Comparison of ENCODE assay signal across 8 cellular contexts in the genomic region with DNA sequence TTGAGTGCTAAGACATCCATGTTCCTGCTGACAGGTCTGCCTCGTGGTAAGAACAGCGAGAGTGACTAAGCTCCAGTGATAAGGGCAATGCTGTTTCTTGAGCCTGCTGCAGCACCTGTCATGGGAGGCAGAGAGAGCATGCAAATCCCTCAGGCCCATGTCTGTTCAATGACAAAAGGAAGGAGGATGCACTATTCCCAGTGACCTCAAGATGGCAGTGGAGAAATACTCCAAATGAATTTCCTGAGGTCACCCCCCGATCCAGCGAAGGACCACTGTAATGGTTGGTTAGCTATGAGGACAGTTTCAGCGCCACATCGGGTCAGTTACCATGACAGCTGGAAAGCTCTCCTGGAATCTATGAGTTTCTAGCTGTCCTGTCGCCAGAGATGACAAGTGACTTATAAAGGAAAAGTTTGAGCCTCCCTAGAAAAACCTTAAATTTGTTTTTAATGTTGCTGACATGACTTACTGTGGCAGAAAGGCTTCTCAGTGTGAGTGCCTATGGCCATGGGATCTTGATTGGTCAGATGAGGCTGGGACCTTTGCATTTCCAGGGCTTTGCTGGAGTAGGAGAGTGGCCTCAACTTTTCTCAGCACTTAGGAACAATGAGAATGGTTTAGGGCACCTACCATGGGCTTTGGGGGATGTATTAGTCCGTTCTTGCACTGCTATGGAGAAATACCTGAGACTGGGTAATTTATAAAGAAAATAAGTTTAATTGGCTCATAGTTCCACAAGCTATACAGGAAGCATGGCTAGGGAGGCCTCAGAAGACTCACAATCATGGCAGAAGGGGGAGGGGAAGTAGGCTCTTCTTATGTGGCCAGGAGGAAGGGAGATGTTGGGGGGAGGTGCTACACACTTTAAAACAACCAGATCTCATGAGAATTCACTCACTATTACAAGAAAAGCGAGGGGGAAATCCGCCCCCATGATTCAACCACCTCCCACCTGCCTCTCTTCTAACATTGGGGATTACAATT.
A peak's percentile ranks its signal among the peaks of the same experiment; 100 is the strongest.
DNase-seq lines count a peak whose midpoint lies in the region; ATAC-seq, FAIRE-seq and TF ChIP-seq lines count a peak whose summit lies in the region.

No MANE protein-coding gene starts in this region.

- FAIRE-seq in HTR-8/SVneo (lab: Jason Lieb, UNC) = peak; percentile 98

- peak; percentile 85 for TF ChIP-seq CTCF in hepatocyte (IDR thresholded peaks at IDR 0.05; ENCODE audit: poor library complexity)

- H3K4me1 ChIP-seq in CD4-positive, alpha-beta memory T cell (ENCODE audit: insufficient read depth, low read length) = peaks cover 6% of the 10 kb centered on the region
- no peaks in the 10 kb centered on the region for H3K4me1 ChIP-seq in hepatocyte (ENCODE audit: insufficient read depth)

- H3K9me2 ChIP-seq in hepatocyte (replicated peaks; ENCODE audit: insufficient read depth) = no peaks in the 10 kb centered on the region

- peak overlapping the region in 5 of 8 donors; percentile 29 to 58 (median 33) for H3K4me3 Mint-ChIP-seq in CD4-positive, alpha-beta memory T cell
- H3K4me3 Mint-ChIP-seq in activated naive CD8-positive, alpha-beta T cell treated with anti-CD3 and anti-CD28 coated beads, Interleukin-2, amount 10 ng/mL, durations not matched to agents 7 days and 5 days = no peak overlapping the region

- no peak overlapping the region for H3K4me3 ChIP-seq in CD4-positive, alpha-beta memory T cell (ENCODE audit: low read length in 2 of 2)
- no peak overlapping the region for H3K4me3 ChIP-seq in hepatocyte

- intact Hi-C loops in CD4-positive, alpha-beta memory T cell (cut with micrococcal nuclease) = loop anchor here (1.0 to 2.0 kb wide), 2 partner anchors 713 to 803 kb away; no protein-coding TSS in a partner anchor

- no peaks in the 10 kb centered on the region for H4K20me1 ChIP-seq in hepatocyte (ENCODE audit: insufficient read depth, poor library complexity, severe bottlenecking)

- POLR2A ChIA-PET in CD4-positive, alpha-beta memory T cell (lab: Charles Lee; ENCODE audit: partially characterized antibody) = no interaction called here
- POLR2A ChIA-PET in activated naive CD8-positive, alpha-beta T cell treated with anti-CD3 and anti-CD28 coated beads, Interleukin-2, amount 10 ng/mL, durations not matched to agents 7 days and 5 days (lab: Charles Lee) = no interaction called here

- peaks cover 0 to 1% of the 10 kb centered on the region in 2 donors for H3K27me3 Mint-ChIP-seq in CD4-positive, alpha-beta memory T cell
- peaks cover 3% of the 10 kb centered on the region for H3K27me3 Mint-ChIP-seq in activated naive CD8-positive, alpha-beta T cell treated with anti-CD3 and anti-CD28 coated beads, Interleukin-2, amount 10 ng/mL, durations not matched to agents 7 days and 5 days

- H3K79me2 ChIP-seq in hepatocyte = no peaks in the 10 kb centered on the region

- H3K9me3 Mint-ChIP-seq in CD4-positive, alpha-beta memory T cell = no peaks in the 10 kb centered on the region
- no peaks in the 10 kb centered on the region for H3K9me3 Mint-ChIP-seq in activated naive CD8-positive, alpha-beta T cell treated with anti-CD3 and anti-CD28 coated beads, Interleukin-2, amount 10 ng/mL, durations not matched to agents 7 days and 5 days

- ATAC-seq in GM19328 (IDR thresholded peaks at IDR 0.05; ENCODE audit: unreplicated experiment) (peak; percentile 53), GM19397 (IDR thresholded peaks at IDR 0.05; ENCODE audit: unreplicated experiment) (no peak)
- ATAC-seq in activated naive CD8-positive, alpha-beta T cell treated with anti-CD3 and anti-CD28 coated beads, Interleukin-2, amount 10 ng/mL, durations not matched to agents 7 days and 5 days (ENCODE audit: low read depth) = peak; percentile 33

- H3K9me3 ChIP-seq in CD4-positive, alpha-beta memory T cell (ENCODE audit: control insufficient read depth in 1 of 2, low read length in 2 of 2) = no peaks in the 10 kb centered on the region
- H3K9me3 ChIP-seq in hepatocyte (ENCODE audit: low read depth) = no peaks in the 10 kb centered on the region

- H2AFZ ChIP-seq in hepatocyte = no peak overlapping the region

- H3K27ac ChIP-seq in CD4-positive, alpha-beta memory T cell (ENCODE audit: low read depth, low read length) = no peak overlapping the region
- no peak overlapping the region for H3K27ac ChIP-seq in hepatocyte

- 27% methylated on average over 10 of the region's 10 CpGs for WGBS in hepatocyte (ENCODE audit: low lambda C conversion rate, missing lambda C conversion rate)

- H3K36me3 ChIP-seq in CD4-positive, alpha-beta memory T cell (ENCODE audit: insufficient read depth, low read length) = no peaks in the 10 kb centered on the region
- H3K36me3 ChIP-seq in hepatocyte (replicated peaks; ENCODE audit: insufficient read depth, low read depth) = no peaks in the 10 kb centered on the region

- H3K4me2 ChIP-seq in hepatocyte = peak overlapping the region; percentile 58

- no peak overlapping the region for H3K27ac Mint-ChIP-seq in CD4-positive, alpha-beta memory T cell
- H3K27ac Mint-ChIP-seq in activated naive CD8-positive, alpha-beta T cell treated with anti-CD3 and anti-CD28 coated beads, Interleukin-2, amount 10 ng/mL, durations not matched to agents 7 days and 5 days = no peak overlapping the region

- DNase-seq in CD4-positive, alpha-beta memory T cell = peak in 4 of 5 donors; percentile 9 to 29 (median 12)
- peak; percentile 79 for DNase-seq in HTR-8/SVneo (ENCODE audit: insufficient read length, low spot score)
- DNase-seq in NOMO-1 treated with DMSO at 0.1 percent for 48 hours (lab: John Stamatoyannopoulos, UW; ENCODE audit: unreplicated experiment) = peak; percentile 41
- no peak for DNase-seq in activated naive CD8-positive, alpha-beta T cell treated with anti-CD3 and anti-CD28 coated beads, Interleukin-2, amount 10 ng/mL, durations not matched to agents 7 days and 5 days
- peak; percentile 81 for DNase-seq in hepatocyte (ENCODE audit: low spot score)
- DNase-seq in smooth muscle cell of the brain vasculature (ENCODE audit: low read depth, low spot score) = peak; percentile 33

- no peaks in the 10 kb centered on the region for H3K36me3 Mint-ChIP-seq in CD4-positive, alpha-beta memory T cell
- H3K36me3 Mint-ChIP-seq in activated naive CD8-positive, alpha-beta T cell treated with anti-CD3 and anti-CD28 coated beads, Interleukin-2, amount 10 ng/mL, durations not matched to agents 7 days and 5 days = no peaks in the 10 kb centered on the region

- H3K4me1 Mint-ChIP-seq in CD4-positive, alpha-beta memory T cell = peaks cover 4 to 6% (median 5%) of the 10 kb centered on the region in 4 donors
- H3K4me1 Mint-ChIP-seq in activated naive CD8-positive, alpha-beta T cell treated with anti-CD3 and anti-CD28 coated beads, Interleukin-2, amount 10 ng/mL, durations not matched to agents 7 days and 5 days = peaks cover 4% of the 10 kb centered on the region

- H3K27me3 ChIP-seq in CD4-positive, alpha-beta memory T cell (ENCODE audit: insufficient read depth, low read length) = no peaks in the 10 kb centered on the region
- peaks cover 3% of the 10 kb centered on the region for H3K27me3 ChIP-seq in hepatocyte

- CTCF ChIA-PET in CD4-positive, alpha-beta memory T cell (lab: Charles Lee; ENCODE audit: partially characterized antibody) = interaction anchor here (0.7 to 5.3 kb wide), 31 partner anchors 8 to 1047 kb away, joined by 3 to 49 read pairs (median 5); a partner anchor contains a TSS
